17 cellular contexts compared by ENCODE assay signal in the genomic region with DNA sequence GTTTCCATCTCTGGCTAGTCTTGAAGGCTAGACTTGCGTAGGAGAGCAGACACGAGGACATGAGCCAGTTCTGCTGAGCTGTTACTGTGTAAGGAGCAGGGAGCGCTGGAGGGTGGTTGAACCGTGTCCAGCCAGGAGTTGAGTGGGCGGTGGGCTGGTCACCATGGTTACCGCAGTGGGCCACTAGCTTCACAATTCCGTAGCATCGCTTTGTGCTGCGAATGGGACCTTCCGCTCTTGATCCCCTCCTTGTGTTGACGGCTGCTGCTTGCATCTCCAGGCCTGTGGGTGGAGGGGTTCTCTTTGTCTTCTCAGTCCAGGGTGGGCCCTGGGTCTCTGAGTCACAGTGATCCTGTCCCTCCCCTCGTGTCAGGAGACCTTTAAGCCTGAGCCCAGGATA. TPM values are rescaled to one million over a fixed set of nuclear protein-coding genes. Genes with fewer than 3 reads are reported as not detected.
DNase-seq lines count a peak whose midpoint lies in the region; ATAC-seq and TF ChIP-seq lines count a peak whose summit lies in the region.
"Had no signal": no experiment of that assay in that cellular context is flagged by ENCODE, and none has a peak within 500 bp of the region (broad histone marks: within the 10 kb centered on the region; RNA-seq: fewer than 3 reads in every experiment).

No MANE protein-coding gene starts in this region.

- no peaks in the 10 kb centered on the region for H3F3A ChIP-seq in SK-N-SH (replicated peaks; ENCODE audit: insufficient read depth)

- peak overlapping the region; percentile 71 to 77 for H3K27ac Mint-ChIP-seq in T-cell
- H3K27ac Mint-ChIP-seq: activated CD4-positive, alpha-beta memory T cell treated with anti-CD3 and anti-CD28 coated beads for 36 hours had no signal

- H4K20me1 ChIP-seq in SK-N-SH (ENCODE audit: insufficient read depth) = no peaks in the 10 kb centered on the region

- no peak overlapping the region for H3K4me2 ChIP-seq in SK-N-SH
- H3K4me2 ChIP-seq: hepatocyte had no signal

- H3K36me3 Mint-ChIP-seq in T-cell = peaks cover 19% of the 10 kb centered on the region

- POLR2A ChIA-PET in T-cell (lab: Charles Lee) = no interaction called here
- POLR2A ChIA-PET in SK-N-SH (lab: Yijun Ruan, JAX) = interaction anchor here (0.6 kb wide), 1 partner anchor 15 kb away, joined by 5 read pairs; no protein-coding TSS in a partner anchor

- no peak for TF ChIP-seq EP300 in SK-N-SH (IDR thresholded peaks at IDR 0.05; ENCODE audit: borderline replicate concordance in 1 of 2, low read depth in 1 of 2, low read length in 1 of 2)

- no peak overlapping the region for H3K4me3 ChIP-seq in fibroblast of villous mesenchyme (ENCODE audit: low read depth, low read length)
- no peak overlapping the region for H3K4me3 ChIP-seq in SK-N-SH (ENCODE audit: low read depth in 2 of 2, low read length in 1 of 2)
- H3K4me3 ChIP-seq: hepatocyte, prostate gland had no signal

- H3K9me3 ChIP-seq in SK-N-SH = no peaks in the 10 kb centered on the region
- H3K9me3 ChIP-seq: prostate gland had no signal

- no peaks in the 10 kb centered on the region for H3K79me2 ChIP-seq in SK-N-SH (ENCODE audit: insufficient read depth)
- H3K79me2 ChIP-seq: hepatocyte had no signal

- H3K27me3 Mint-ChIP-seq in T-cell = no peaks in the 10 kb centered on the region
- H3K27me3 Mint-ChIP-seq: activated CD4-positive, alpha-beta memory T cell treated with anti-CD3 and anti-CD28 coated beads for 36 hours had no signal

- no peaks in the 10 kb centered on the region for H3K9me3 Mint-ChIP-seq in T-cell
- H3K9me3 Mint-ChIP-seq: activated CD4-positive, alpha-beta memory T cell treated with anti-CD3 and anti-CD28 coated beads for 36 hours had no signal

- no peak for ATAC-seq in T-cell (replicated peaks in 1 of 4)

- no peak overlapping the region for H3K27ac ChIP-seq in SK-N-SH (ENCODE audit: low read depth in 2 of 2, low read length in 1 of 2)
- H3K27ac ChIP-seq: epithelial cell of prostate, hepatocyte, prostate gland, RWPE1 had no signal

- no peak overlapping the region for H3K4me3 Mint-ChIP-seq in T-cell
- H3K4me3 Mint-ChIP-seq: activated CD4-positive, alpha-beta memory T cell treated with anti-CD3 and anti-CD28 coated beads for 36 hours had no signal

- no peak overlapping the region for H3K9ac ChIP-seq in SK-N-SH

- H2AFZ ChIP-seq in SK-N-SH (ENCODE audit: low read depth) = no peak overlapping the region
- H2AFZ ChIP-seq: hepatocyte had no signal

- DNase-seq in ELF-1 (ENCODE audit: low read depth, low spot score) (peak; percentile 69), T-cell (no peak), fibroblast of villous mesenchyme (ENCODE audit: low read depth) (peak; percentile 55), non-pigmented ciliary epithelial cell (ENCODE audit: low read depth) (peak; percentile 18), SK-N-SH (no peak), NCI-H510A (lab: John Stamatoyannopoulos, UW) (no peak)
- DNase-seq in stimulated activated CD4-positive, alpha-beta T cell treated with anti-CD3 and anti-CD28 coated beads, Interleukin-15, amount 100 ng/mL, for 24 hours = no peak
- DNase-seq: activated CD4-positive, alpha-beta memory T cell treated with anti-CD3 and anti-CD28 coated beads for 36 hours; activated gamma-delta T cell treated with Interleukin-2 at 50 U/mL for 16 hours; GF-D8; NCI-H1436; stimulated activated CD4-positive, alpha-beta T cell treated with anti-CD3 and anti-CD28 coated beads, Interleukin-1b, Interleukin-23, amount 100 ng/mL, for 48 hours had no signal

- no peaks in the 10 kb centered on the region for H3K9me2 ChIP-seq in SK-N-SH

- TF ChIP-seq CTCF in fibroblast of villous mesenchyme (IDR thresholded peaks at IDR 0.05; ENCODE audit: insufficient read depth, low read depth, low read length) (no peak), SK-N-SH (IDR thresholded peaks at IDR 0.05) (no peak)

- 83% methylated on average over 12 of the region's 12 CpGs for WGBS in SK-N-SH (ENCODE audit: low lambda C conversion rate)

- no peaks in the 10 kb centered on the region for H3K36me3 ChIP-seq in SK-N-SH (replicated peaks in 1 of 2; ENCODE audit: control insufficient read depth in 1 of 2, insufficient read depth in 2 of 2, low read length in 1 of 2)
- H3K36me3 ChIP-seq: prostate gland had no signal

- CTCF ChIA-PET in T-cell (lab: Charles Lee) (no interaction called here), SK-N-SH (lab: Yijun Ruan, JAX) (interaction anchor here (1.7 kb wide), 1 partner anchor 153 kb away, joined by 4 read pairs; no protein-coding TSS in a partner anchor)

- no peaks in the 10 kb centered on the region for H3K4me1 ChIP-seq in SK-N-SH (ENCODE audit: control insufficient read depth in 1 of 2, insufficient read depth in 2 of 2, low read depth in 1 of 2, low read length in 1 of 2)
- H3K4me1 ChIP-seq: prostate gland had no signal

- no peaks in the 10 kb centered on the region for H3K27me3 ChIP-seq in SK-N-SH (ENCODE audit: insufficient read depth)
- H3K27me3 ChIP-seq: hepatocyte had no signal

- peaks cover 49 to 64% (median 54%) of the 10 kb centered on the region in 3 donors for H3K4me1 Mint-ChIP-seq in T-cell

- no peak for TF ChIP-seq RAD21 in SK-N-SH (IDR thresholded peaks at IDR 0.05; ENCODE audit: low read length)

TF ChIP-seq in SK-N-SH, 30 proteins besides CTCF, POLR2A, EP300 and RAD21:
- TF ChIP-seq MEF2A (IDR thresholded peaks at IDR 0.05; ENCODE audit: borderline replicate concordance, low read depth) (no peak), NRF1 (IDR thresholded peaks at IDR 0.05; ENCODE audit: low read depth, low read length) (no peak), NFIC (IDR thresholded peaks at IDR 0.05; ENCODE audit: borderline replicate concordance) (no peak), TEAD4 (IDR thresholded peaks at IDR 0.05; ENCODE audit: borderline replicate concordance, insufficient read depth) (no peak), FOSL2 (IDR thresholded peaks at IDR 0.05; ENCODE audit: borderline replicate concordance, low read depth) (no peak), EZH2phosphoT487 (IDR thresholded peaks at IDR 0.05; ENCODE audit: borderline replicate concordance, low read depth) (no peak), MXI1 (IDR thresholded peaks at IDR 0.05; ENCODE audit: low read depth, low read length) (no peak), CHD2 (IDR thresholded peaks at IDR 0.05; ENCODE audit: low read length, partially characterized antibody) (no peak), JUND (IDR thresholded peaks at IDR 0.05) (no peak), ELF1 (IDR thresholded peaks at IDR 0.05) (no peak), FOXM1 (IDR thresholded peaks at IDR 0.05; ENCODE audit: low read depth) (no peak), RXRA (IDR thresholded peaks at IDR 0.05; ENCODE audit: borderline replicate concordance, low read depth) (no peak), RCOR1 (IDR thresholded peaks at IDR 0.05; ENCODE audit: low read length) (no peak), GATA2 (CRISPR knock-in tag; IDR thresholded peaks at IDR 0.05) (no peak), GABPA (IDR thresholded peaks at IDR 0.05; ENCODE audit: low read depth) (no peak)
- TF ChIP-seq, protein P1, sequence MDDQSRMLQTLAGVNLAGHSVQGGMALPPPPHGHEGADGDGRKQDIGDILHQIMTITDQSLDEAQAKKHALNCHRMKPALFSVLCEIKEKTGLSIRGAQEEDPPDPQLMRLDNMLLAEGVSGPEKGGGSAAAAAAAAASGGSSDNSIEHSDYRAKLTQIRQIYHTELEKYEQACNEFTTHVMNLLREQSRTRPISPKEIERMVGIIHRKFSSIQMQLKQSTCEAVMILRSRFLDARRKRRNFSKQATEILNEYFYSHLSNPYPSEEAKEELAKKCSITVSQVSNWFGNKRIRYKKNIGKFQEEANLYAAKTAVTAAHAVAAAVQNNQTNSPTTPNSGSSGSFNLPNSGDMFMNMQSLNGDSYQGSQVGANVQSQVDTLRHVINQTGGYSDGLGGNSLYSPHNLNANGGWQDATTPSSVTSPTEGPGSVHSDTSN (IDR thresholded peaks at IDR 0.05) = no peak
- TF ChIP-seq, protein P2, sequence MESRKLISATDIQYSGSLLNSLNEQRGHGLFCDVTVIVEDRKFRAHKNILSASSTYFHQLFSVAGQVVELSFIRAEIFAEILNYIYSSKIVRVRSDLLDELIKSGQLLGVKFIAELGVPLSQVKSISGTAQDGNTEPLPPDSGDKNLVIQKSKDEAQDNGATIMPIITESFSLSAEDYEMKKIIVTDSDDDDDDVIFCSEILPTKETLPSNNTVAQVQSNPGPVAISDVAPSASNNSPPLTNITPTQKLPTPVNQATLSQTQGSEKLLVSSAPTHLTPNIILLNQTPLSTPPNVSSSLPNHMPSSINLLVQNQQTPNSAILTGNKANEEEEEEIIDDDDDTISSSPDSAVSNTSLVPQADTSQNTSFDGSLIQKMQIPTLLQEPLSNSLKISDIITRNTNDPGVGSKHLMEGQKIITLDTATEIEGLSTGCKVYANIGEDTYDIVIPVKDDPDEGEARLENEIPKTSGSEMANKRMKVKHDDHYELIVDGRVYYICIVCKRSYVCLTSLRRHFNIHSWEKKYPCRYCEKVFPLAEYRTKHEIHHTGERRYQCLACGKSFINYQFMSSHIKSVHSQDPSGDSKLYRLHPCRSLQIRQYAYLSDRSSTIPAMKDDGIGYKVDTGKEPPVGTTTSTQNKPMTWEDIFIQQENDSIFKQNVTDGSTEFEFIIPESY (IDR thresholded peaks at IDR 0.05; ENCODE audit: borderline replicate concordance, low read depth) = no peak
- TF ChIP-seq, protein P3, sequence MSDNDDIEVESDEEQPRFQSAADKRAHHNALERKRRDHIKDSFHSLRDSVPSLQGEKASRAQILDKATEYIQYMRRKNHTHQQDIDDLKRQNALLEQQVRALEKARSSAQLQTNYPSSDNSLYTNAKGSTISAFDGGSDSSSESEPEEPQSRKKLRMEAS (IDR thresholded peaks at IDR 0.05; ENCODE audit: low read depth) = no peak
TF ChIP-seq in SK-N-SH: peak in this region for 0.

RNA-seq across cellular contexts. Expression of a gene that starts 49.4 kb away (rescaled TPM):
- total RNA-seq in T-cell (10 to 100 TPM in 1 of 5 donors, 1 to 10 TPM in 4; 2.7 to 10.5 (median 6.9) TPM), fibroblast of villous mesenchyme (not detected in 2 replicates)
- polyA plus RNA-seq in SK-N-SH (2012; rRNA removed) = not detected in 2 replicates
- 0.09 TPM in 1 of 2 replicates, not detected in the other for polyA plus RNA-seq in SK-N-SH (2012; cell fraction: cytosol; rRNA removed)
- 0.20 TPM in 1 of 2 replicates, not detected in the other for polyA plus RNA-seq in SK-N-SH (2012; cell fraction: nucleus; rRNA removed)
- total RNA-seq: activated CD4-positive, alpha-beta memory T cell treated with anti-CD3 and anti-CD28 coated beads for 36 hours; hepatocyte; mesenteric fat pad; prostate gland had no signal

RNA-seq across cellular contexts. Expression of a gene that starts 49.7 kb away (rescaled TPM):
- 10 to 100 TPM; 79.5 to 96.6 (median 87.4) TPM for total RNA-seq in T-cell
- total RNA-seq in fibroblast of villous mesenchyme = 48.3 and 54.4 TPM in 2 replicates
- 29.5 and 32.1 TPM in 2 replicates for polyA plus RNA-seq in SK-N-SH (2012; rRNA removed)
- polyA plus RNA-seq in SK-N-SH (2012; cell fraction: cytosol; rRNA removed) = 21.7 and 23.4 TPM in 2 replicates
- polyA plus RNA-seq in SK-N-SH (2012; cell fraction: nucleus; rRNA removed) = 53.3 and 54.4 TPM in 2 replicates

Comparison
In these comparisons a context has a peak if more than half of its experiments do, and no peak if none do; other contexts are left out.
1. DNase-seq: peak in ELF-1 (single experiment), fibroblast of villous mesenchyme (single experiment) and non-pigmented ciliary epithelial cell (single experiment); none in T-cell (0 of 34), stimulated activated CD4-positive, alpha-beta T cell treated with anti-CD3 and anti-CD28 coated beads, Interleukin-15, amount 100 ng/mL, for 24 hours (single experiment), SK-N-SH (single experiment) and NCI-H510A (single experiment).